1 cellular context compared by ENCODE assay signal in genomic region chr9:80797427-80797825, GRCh38.
TF ChIP-seq lines count a peak whose summit lies in the region.

No MANE protein-coding gene starts in this region.

TF ChIP-seq in IMR-90, 13 proteins besides CTCF, POLR2A, EP300 and RAD21 (continued from another document):
- TF ChIP-seq ELK1 (IDR thresholded peaks at IDR 0.05; ENCODE audit: borderline replicate concordance, low read depth, low read length) (no peak), MAFK (IDR thresholded peaks at IDR 0.05; ENCODE audit: low read depth, low read length) (no peak)
